In genomic region chr1:37673920-37674319, GRCh38 we compare ENCODE assay signal across 12 cellular contexts. TPM values are rescaled to one million over a fixed set of nuclear protein-coding genes. Genes with fewer than 3 reads are reported as not detected.
DNase-seq lines count a peak whose midpoint lies in the region; ATAC-seq and TF ChIP-seq lines count a peak whose summit lies in the region.
"Had no signal": no experiment of that assay in that cellular context is flagged by ENCODE, and none has a peak within 500 bp of the region (broad histone marks: within the 10 kb centered on the region; RNA-seq: fewer than 3 reads in every experiment).

No MANE protein-coding gene starts in this region.

- no peak overlapping the region for H4K8ac ChIP-seq in IMR-90 (ENCODE audit: low read depth in 2 of 2, low read length in 2 of 2)

- CTCF ChIA-PET in IMR-90 (lab: Yijun Ruan, JAX): interaction anchor here (2.1 kb wide), 1 partner anchor 8 kb away, joined by 6 read pairs; no protein-coding TSS in a partner anchor

- no peak overlapping the region for H3K9ac ChIP-seq in IMR-90 (ENCODE audit: low read depth, low read length)

- no peak overlapping the region for H3K14ac ChIP-seq in IMR-90 (replicated peaks; ENCODE audit: low read depth, low read length)

- no peak overlapping the region for H2BK5ac ChIP-seq in IMR-90 (ENCODE audit: low read depth, low read length, poor library complexity, severe bottlenecking)

- H3K23ac ChIP-seq in IMR-90 (ENCODE audit: low read depth, low read length): no peak overlapping the region

- no peaks in the 10 kb centered on the region for H3K9me2 ChIP-seq in hepatocyte (replicated peaks; ENCODE audit: insufficient read depth)

- TF ChIP-seq POLR2A in IMR-90 (IDR thresholded peaks at IDR 0.05; ENCODE audit: low read depth, low read length): no peak

- no peaks in the 10 kb centered on the region for H3K9me1 ChIP-seq in IMR-90 (ENCODE audit: insufficient read depth, low read length)

- no peak overlapping the region for H3K18ac ChIP-seq in IMR-90 (ENCODE audit: low read depth, low read length)

- H2AFZ ChIP-seq in IMR-90 (replicated peaks; ENCODE audit: low read length, poor library complexity): peak overlapping the region; percentile 51
- no peak overlapping the region for H2AFZ ChIP-seq in hepatocyte

- no peak overlapping the region for H2AK5ac ChIP-seq in IMR-90 (ENCODE audit: low read depth, low read length)

- H3K4me1 ChIP-seq in IMR-90 (ENCODE audit: control insufficient read depth, insufficient read depth, low read length) (no peaks in the 10 kb centered on the region), hepatocyte (ENCODE audit: insufficient read depth) (peaks cover 6% of the 10 kb centered on the region)

- H3K9me3 ChIP-seq in IMR-90 (ENCODE audit: control insufficient read depth, insufficient read depth, low read length) (no peaks in the 10 kb centered on the region), hepatocyte (ENCODE audit: low read depth) (no peaks in the 10 kb centered on the region)
- H3K9me3 ChIP-seq: ovary had no signal

- H3K79me2 ChIP-seq in hepatocyte: no peaks in the 10 kb centered on the region

- H3K4me2 ChIP-seq in IMR-90 (ENCODE audit: low read depth, low read length) (no peak overlapping the region), hepatocyte (no peak overlapping the region)

- H3K27ac ChIP-seq in IMR-90 (ENCODE audit: insufficient read depth, low read length) (no peak overlapping the region), hepatocyte (no peak overlapping the region)
- H3K27ac ChIP-seq: ovary had no signal

- H2AK9ac ChIP-seq in IMR-90 (replicated peaks; ENCODE audit: low read depth, low read length, poor library complexity): no peak overlapping the region

- no peaks in the 10 kb centered on the region for H3K36me3 ChIP-seq in IMR-90 (ENCODE audit: control insufficient read depth, insufficient read depth, low read length)
- H3K36me3 ChIP-seq in hepatocyte (replicated peaks; ENCODE audit: insufficient read depth, low read depth): no peaks in the 10 kb centered on the region
- H3K36me3 ChIP-seq: ovary had no signal

- WGBS in IMR-90 (ENCODE audit: extremely low coverage in 2 of 2, insufficient read length in 1 of 2), 2 experiments: no CpG with 5 or more reads among the region's 10 CpGs
- WGBS in hepatocyte (ENCODE audit: low lambda C conversion rate, missing lambda C conversion rate): 66% methylated on average over 9 of the region's 10 CpGs

- DNase-seq in IMR-90: no peak
- DNase-seq in activated CD4-positive, alpha-beta T cell treated with anti-CD3 and anti-CD28 coated beads, Interleukin-2, amount 50 U/mL, for 1 hour: peak; percentile 53
- DNase-seq in central memory CD4-positive, alpha-beta T cell: peak; percentile 90
- peak; percentile 30 to 44 for DNase-seq in stimulated activated CD4-positive, alpha-beta T cell treated with anti-CD3 and anti-CD28 coated beads, Interleukin-4, amount 100 ng/mL, for 4 hours
- no peak for DNase-seq in hepatocyte (ENCODE audit: low spot score)
- DNase-seq: DMS53, KG1, NCI-H510A treated with DMSO at 0.1 percent for 48 hours, ovary had no signal

- TF ChIP-seq CTCF in IMR-90 (conservative IDR thresholded peaks at IDR 0.05; ENCODE audit: low read depth, low read length): no peak
- TF ChIP-seq CTCF in hepatocyte (IDR thresholded peaks at IDR 0.05; ENCODE audit: poor library complexity): no peak

- H4K91ac ChIP-seq in IMR-90 (ENCODE audit: insufficient read depth, low read depth, low read length): no peak overlapping the region

- in situ Hi-C loops in IMR-90 (cut with MboI; ENCODE audit: low sequenced_read_pairs): loop anchor here (5.0 kb wide), 1 partner anchor 67 kb away; no protein-coding TSS in a partner anchor

- H3K56ac ChIP-seq in IMR-90 (ENCODE audit: extremely low read depth, insufficient read depth, low read length): no peak overlapping the region

- H4K5ac ChIP-seq in IMR-90 (ENCODE audit: low read depth, low read length): no peak overlapping the region

- H3K79me1 ChIP-seq in IMR-90 (ENCODE audit: low read depth in 1 of 2, low read length in 2 of 2): no peaks in the 10 kb centered on the region

- ATAC-seq in IMR-90 (ENCODE audit: low read depth) (no peak), HG03196 (IDR thresholded peaks at IDR 0.05; ENCODE audit: unreplicated experiment) (no peak), GM18868 (IDR thresholded peaks at IDR 0.05; ENCODE audit: unreplicated experiment) (no peak), HG03565 (IDR thresholded peaks at IDR 0.05; ENCODE audit: unreplicated experiment) (no peak)

- H3K27me3 ChIP-seq in IMR-90 (ENCODE audit: control insufficient read depth, insufficient read depth, low read length) (peaks cover 49% of the 10 kb centered on the region), hepatocyte (peaks cover 19% of the 10 kb centered on the region)
- H3K27me3 ChIP-seq: ovary had no signal

- intact Hi-C loops in IMR-90 (cut with micrococcal nuclease): no loop called here

- dilution Hi-C loops in IMR-90 (cut with HindIII; ENCODE audit: low sequenced_read_pairs, unreplicated experiment): no loop called here

- H2BK15ac ChIP-seq in IMR-90 (ENCODE audit: low read depth, low read length): no peak overlapping the region

- H3K4ac ChIP-seq in IMR-90 (ENCODE audit: low read depth, low read length): no peak overlapping the region

- no TSS peak for BruUV-seq in IMR-90 (replicated peaks; lab: Mats Ljungman, UMichigan)

- no peak for TF ChIP-seq RAD21 in IMR-90 (IDR thresholded peaks at IDR 0.05; ENCODE audit: low read length)

- no peak overlapping the region for H2BK20ac ChIP-seq in IMR-90 (ENCODE audit: low read depth, low read length)

- no peak overlapping the region for H3K4me3 ChIP-seq in IMR-90 (ENCODE audit: insufficient read depth, low read depth, low read length)
- no peak overlapping the region for H3K4me3 ChIP-seq in hepatocyte
- H3K4me3 ChIP-seq: ovary had no signal

- H2BK120ac ChIP-seq in IMR-90 (ENCODE audit: low read depth, low read length): no peak overlapping the region

- POLR2A ChIA-PET in IMR-90 (lab: Charles Lee; ENCODE audit: unreplicated experiment): no interaction called here

- no peaks in the 10 kb centered on the region for H4K20me1 ChIP-seq in IMR-90 (ENCODE audit: insufficient read depth, low read length)
- no peaks in the 10 kb centered on the region for H4K20me1 ChIP-seq in hepatocyte (ENCODE audit: insufficient read depth, poor library complexity, severe bottlenecking)

TF ChIP-seq in IMR-90, 13 proteins besides CTCF, POLR2A, EP300 and RAD21:
- TF ChIP-seq USF2 (IDR thresholded peaks at IDR 0.05; ENCODE audit: low read depth, low read length): no peak
- no peak for TF ChIP-seq SMC3 (IDR thresholded peaks at IDR 0.05; ENCODE audit: low read depth, low read length)
- TF ChIP-seq ELK1 (IDR thresholded peaks at IDR 0.05; ENCODE audit: borderline replicate concordance, low read depth, low read length): no peak

RNA-seq across cellular contexts. Expression of gene CDCA8, which starts 18.4 kb away (rescaled TPM):
- 5.9 and 6.1 TPM in 2 replicates for total RNA-seq in IMR-90 (2012; rRNA removed)
- 25.2 and 25.7 TPM in 2 replicates for polyA plus RNA-seq in IMR-90 (2012; rRNA removed)
- polyA plus RNA-seq in IMR-90 (2012; cell fraction: cytosol; rRNA removed): 10.8 and 14.8 TPM in 2 replicates
- polyA plus RNA-seq in IMR-90 (2012; cell fraction: nucleus; rRNA removed; ENCODE audit: low replicate concordance): 13.9 and 16.8 TPM in 2 replicates
- 4.1 and 4.3 TPM in 2 replicates for total RNA-seq in hepatocyte
- polyA plus RNA-seq in hepatocyte: 5.4 and 5.7 TPM in 2 replicates

RNA-seq across cellular contexts. Expression of gene RSPO1, which starts 39.2 kb away (rescaled TPM):
- total RNA-seq in IMR-90 (2012; rRNA removed) (not detected in 2 replicates), hepatocyte (0.83 and 0.88 TPM in 2 replicates)
- polyA plus RNA-seq in IMR-90 (2012; rRNA removed) (not detected in 2 replicates), hepatocyte (1.5 and 2.4 TPM in 2 replicates)
- not detected in 2 replicates for polyA plus RNA-seq in IMR-90 (2012; cell fraction: cytosol; rRNA removed)
- polyA plus RNA-seq in IMR-90 (2012; cell fraction: nucleus; rRNA removed; ENCODE audit: low replicate concordance): not detected in 2 replicates

Comparison
In these comparisons a context has a peak if more than half of its experiments do, and no peak if none do; other contexts are left out.
1. DNase-seq: peak in activated CD4-positive, alpha-beta T cell treated with anti-CD3 and anti-CD28 coated beads, Interleukin-2, amount 50 U/mL, for 1 hour (single experiment), central memory CD4-positive, alpha-beta T cell (single experiment) and stimulated activated CD4-positive, alpha-beta T cell treated with anti-CD3 and anti-CD28 coated beads, Interleukin-4, amount 100 ng/mL, for 4 hours (2 of 2); none in IMR-90 (single experiment) and hepatocyte (single experiment).